24 cellular contexts compared by ENCODE assay signal in the genomic region with DNA sequence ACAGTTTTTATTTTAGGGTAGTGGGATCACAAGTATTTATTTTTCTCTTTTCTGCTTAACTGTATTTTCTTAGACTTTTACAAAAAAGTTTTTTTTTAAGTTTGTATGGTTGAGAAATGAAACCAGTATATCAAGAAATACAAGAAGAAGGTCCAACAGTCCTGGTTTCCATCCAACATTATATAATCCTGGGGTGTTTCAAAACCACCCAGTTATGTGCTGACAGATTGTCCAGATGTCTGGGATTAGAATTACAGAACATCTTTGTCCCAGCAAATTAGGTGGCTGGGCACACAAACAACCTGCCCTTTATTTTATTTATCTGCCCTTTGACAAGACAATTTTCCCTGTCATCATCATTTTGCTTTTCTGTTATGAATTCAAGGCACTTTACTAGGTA.
"Had no signal": no experiment of that assay in that cellular context is flagged by ENCODE, and none has a peak within 500 bp of the region (broad histone marks: within the 10 kb centered on the region; RNA-seq: fewer than 3 reads in every experiment).

No MANE protein-coding gene starts in this region.

- H3K36me3 ChIP-seq: MG63 had no signal

- H3K4me3 ChIP-seq: MG63 had no signal

- DNase-seq: activated CD4-positive, alpha-beta memory T cell treated with anti-CD3 and anti-CD28 coated beads for 36 hours; activated CD4-positive, alpha-beta T cell treated with anti-CD3 and anti-CD28 coated beads, Interleukin-2, amount 10 ng/mL, durations not matched to agents 24 days and 14 days; activated CD4-positive, CD25-positive, alpha-beta regulatory T cell treated with anti-CD3 and anti-CD28 coated beads, Interleukin-2, amount 50 U/mL, for 72 hours; activated CD8-positive, alpha-beta memory T cell treated with anti-CD3 and anti-CD28 coated beads for 24 hours; activated effector memory CD4-positive, alpha-beta T cell treated with anti-CD3 and anti-CD28 coated beads, Interleukin-2, amount 50 U/mL, for 16 hours; activated naive CD4-positive, alpha-beta T cell treated with Interleukin-2 at 50 U/mL for 16 hours; activated naive CD8-positive, alpha-beta T cell treated with anti-CD3 and anti-CD28 coated beads, Interleukin-2, amount 50 U/mL, for 24 hours; activated T-cell treated with anti-CD3 and anti-CD28 coated beads, Interleukin-2, amount 50 U/mL, for 4 hours; amygdala; KG1; MG63; MV-4-11; NCI-H1092 treated with DMSO at 0.1 percent for 48 hours; NCI-H1417 treated with DMSO at 0.1 percent for 48 hours; NCI-H1694; NCI-H2029; NCI-H345; NCI-H510A; NCI-H526 treated with DMSO at 0.1 percent for 48 hours; SIG-M5; T-helper 17 cell; T-helper 9 cell had no signal

- ATAC-seq: activated naive CD4-positive, alpha-beta T cell treated with anti-CD3 and anti-CD28 coated beads, Interleukin-2, amount 50 U/mL, for 72 hours; activated naive CD8-positive, alpha-beta T cell treated with anti-CD3 and anti-CD28 coated beads, Interleukin-2, amount 50 U/mL, for 24 hours; activated T-cell treated with anti-CD3 and anti-CD28 coated beads, Interleukin-2, amount 50 U/mL, for 4 hours; T-helper 17 cell; WTC11 had no signal

- H3K27me3 ChIP-seq: MG63 had no signal
